ENCODE assay signal across 8 cellular contexts in genomic region chr7:100088095-100088620, GRCh38. TPM values are rescaled to one million over a fixed set of nuclear protein-coding genes. Genes with fewer than 3 reads are reported as not detected.
A peak's percentile ranks its signal among the peaks of the same experiment; 100 is the strongest.
DNase-seq lines count a peak whose midpoint lies in the region; ATAC-seq and TF ChIP-seq lines count a peak whose summit lies in the region.

No MANE protein-coding gene starts in this region.

- no peak for DNase-seq in foreskin fibroblast
- DNase-seq in CD1c-positive myeloid dendritic cell (ENCODE audit: extremely low spot score): no peak
- no peak for DNase-seq in GM19240 (ENCODE audit: insufficient read length, low spot score)
- no peak for DNase-seq in NCI-H1092 (lab: John Stamatoyannopoulos, UW)

- H3K9me3 ChIP-seq in skeletal muscle tissue (ENCODE audit: control insufficient read depth in 3 of 3, low read length in 3 of 3): no peaks in the 10 kb centered on the region

- peaks cover 28 to 30% (median 30%) of the 10 kb centered on the region in 3 donors for H3K36me3 ChIP-seq in skeletal muscle tissue (ENCODE audit: control insufficient read depth in 3 of 3, insufficient read depth in 3 of 3, low read length in 3 of 3)

- TF ChIP-seq CTCF in foreskin fibroblast (IDR thresholded peaks at IDR 0.05; ENCODE audit: low read depth, low read length): no peak

- peak overlapping the region; percentile 73 for H3K27ac ChIP-seq in skeletal muscle tissue (ENCODE audit: low read depth, low read length)

- peak; percentile 13 for ATAC-seq in GM21423 (IDR thresholded peaks at IDR 0.05; ENCODE audit: unreplicated experiment)
- no peak for ATAC-seq in SK-N-SH treated with all-trans-retinoic acid at 6 μM for 48 hours
- ATAC-seq in GM19035 (IDR thresholded peaks at IDR 0.05; ENCODE audit: unreplicated experiment): no peak

- peaks cover 15 to 20% (median 20%) of the 10 kb centered on the region in 3 donors for H3K4me1 ChIP-seq in skeletal muscle tissue (ENCODE audit: control insufficient read depth in 3 of 3, insufficient read depth in 3 of 3, low read length in 3 of 3)

- H3K4me3 ChIP-seq in foreskin fibroblast (ENCODE audit: low read depth in 1 of 2, low read length in 2 of 2) (peak overlapping the region; percentile 90 to 93), skeletal muscle tissue (ENCODE audit: low read length in 3 of 3) (peak overlapping the region; percentile 71 to 96 (median 93))

- no peaks in the 10 kb centered on the region for H3K27me3 ChIP-seq in skeletal muscle tissue (ENCODE audit: control insufficient read depth in 3 of 3, insufficient read depth in 3 of 3, low read length in 3 of 3)

- peak overlapping the region; percentile 78 to 94 (median 88) for H3K9ac ChIP-seq in skeletal muscle tissue (ENCODE audit: low read depth in 1 of 3, low read length in 3 of 3)

TF ChIP-seq in SK-N-SH treated with all-trans-retinoic acid at 6 μM for 48 hours, 23 proteins besides CTCF, POLR2A, EP300 and RAD21:
- TF ChIP-seq ZFP3 (CRISPR knock-in tag; IDR thresholded peaks at IDR 0.05) (no peak), CREB5 (CRISPR knock-in tag; IDR thresholded peaks at IDR 0.05; ENCODE audit: low read depth) (peak; percentile 14; the same call in 1 of the 2 replicates), ESRRG (CRISPR knock-in tag; IDR thresholded peaks at IDR 0.05) (no peak), PPARA (CRISPR knock-in tag; IDR thresholded peaks at IDR 0.05; ENCODE audit: borderline replicate concordance) (no peak), BACH2 (CRISPR knock-in tag; IDR thresholded peaks at IDR 0.05; ENCODE audit: borderline replicate concordance) (no peak), ARNTL (CRISPR knock-in tag; IDR thresholded peaks at IDR 0.05; ENCODE audit: borderline replicate concordance, low read depth) (no peak)

RNA-seq across cellular contexts. Expression of gene COPS6, which starts 0.6 kb away (rescaled TPM):
- total RNA-seq in skeletal muscle tissue: 57.4 TPM

RNA-seq across cellular contexts. Expression of gene ZNF3, which starts 6.6 kb away (rescaled TPM):
- 34.4 TPM for total RNA-seq in skeletal muscle tissue

RNA-seq across cellular contexts. Expression of gene MCM7, which starts 13.0 kb away (rescaled TPM):
- total RNA-seq in skeletal muscle tissue: 42.3 TPM

RNA-seq across cellular contexts. Expression of gene AP4M1, which starts 13.3 kb away (rescaled TPM):
- total RNA-seq in skeletal muscle tissue: 20.9 TPM

RNA-seq across cellular contexts. Expression of gene TAF6, which starts 31.0 kb away (rescaled TPM):
- total RNA-seq in skeletal muscle tissue: 11.0 TPM
